ENCODE assay signal across 13 cellular contexts in genomic region chr1:9891207-9891606, GRCh38. TPM values are rescaled to one million over a fixed set of nuclear protein-coding genes. Genes with fewer than 3 reads are reported as not detected.
DNase-seq lines count a peak whose midpoint lies in the region; TF ChIP-seq lines count a peak whose summit lies in the region.
"Had no signal": no experiment of that assay in that cellular context is flagged by ENCODE, and none has a peak within 500 bp of the region (broad histone marks: within the 10 kb centered on the region; RNA-seq: fewer than 3 reads in every experiment).

No MANE protein-coding gene starts in this region.

- H3K79me1 ChIP-seq in mesendoderm (ENCODE audit: low read length): peaks cover 4% of the 10 kb centered on the region

- H3K56ac ChIP-seq in mesendoderm (ENCODE audit: low read length): no peak overlapping the region

- no peaks in the 10 kb centered on the region for H3K27me3 Mint-ChIP-seq in MCF 10A (ENCODE audit: insufficient read depth, unreplicated experiment)

- H2BK120ac ChIP-seq in mesendoderm (ENCODE audit: low read depth, low read length): no peak overlapping the region

- H3K27me3 ChIP-seq in AG04450 (ENCODE audit: control insufficient read depth, insufficient read depth, low read length) (no peaks in the 10 kb centered on the region), mesendoderm (ENCODE audit: insufficient read depth, low read length, poor library complexity) (no peaks in the 10 kb centered on the region)
- H3K27me3 ChIP-seq: spleen had no signal

- H3K4me3 Mint-ChIP-seq in MCF 10A (ENCODE audit: unreplicated experiment): peak overlapping the region; percentile 59
- H3K4me3 Mint-ChIP-seq: activated T-cell treated with anti-CD3 and anti-CD28 coated beads, Interleukin-2, amount 50 U/mL, for 72 hours; T-helper 2 cell treated with Interferon-gamma antibody and Interleukin-4, amounts not matched to agents 5 μg/mL and 100 μg/mL, for 36 hours had no signal

- H3K9me3 Mint-ChIP-seq in MCF 10A (ENCODE audit: unreplicated experiment): no peaks in the 10 kb centered on the region
- H3K9me3 Mint-ChIP-seq: activated T-cell treated with anti-CD3 and anti-CD28 coated beads, Interleukin-2, amount 50 U/mL, for 72 hours; T-helper 2 cell treated with Interferon-gamma antibody and Interleukin-4, amounts not matched to agents 5 μg/mL and 100 μg/mL, for 36 hours had no signal

- peak overlapping the region; percentile 81 for H3K27ac Mint-ChIP-seq in MCF 10A (ENCODE audit: low read depth, unreplicated experiment)
- H3K27ac Mint-ChIP-seq: activated T-cell treated with anti-CD3 and anti-CD28 coated beads, Interleukin-2, amount 50 U/mL, for 72 hours; T-helper 2 cell treated with Interferon-gamma antibody and Interleukin-4, amounts not matched to agents 5 μg/mL and 100 μg/mL, for 36 hours had no signal

- H3K36me3 Mint-ChIP-seq in MCF 10A (ENCODE audit: insufficient read depth, unreplicated experiment): peaks cover 7% of the 10 kb centered on the region

- peaks cover 2% of the 10 kb centered on the region for H3K4me1 ChIP-seq in mesendoderm (ENCODE audit: control insufficient read depth, low read depth, low read length)

- H3K36me3 ChIP-seq in mesendoderm (ENCODE audit: control insufficient read depth, insufficient read depth, low read length): no peaks in the 10 kb centered on the region

- H2BK15ac ChIP-seq in mesendoderm (replicated peaks; ENCODE audit: low read depth): no peak overlapping the region

- H4K5ac ChIP-seq in mesendoderm (ENCODE audit: low read length): no peak overlapping the region

- no peak overlapping the region for H3K4ac ChIP-seq in mesendoderm (ENCODE audit: low read depth, low read length)

- H3K27ac ChIP-seq in AG04450 (ENCODE audit: low read depth, low read length) (peak overlapping the region; percentile 97), mesendoderm (ENCODE audit: low read depth, low read length) (peak overlapping the region; percentile 52)
- H3K27ac ChIP-seq: spleen had no signal

- peaks cover 48% of the 10 kb centered on the region for H3K4me1 Mint-ChIP-seq in MCF 10A (ENCODE audit: insufficient read depth, unreplicated experiment)

- no peak overlapping the region for H3K18ac ChIP-seq in mesendoderm (ENCODE audit: low read length)

- no peak overlapping the region for H3K4me2 ChIP-seq in mesendoderm (ENCODE audit: low read length)

- CTCF ChIA-PET in AG04450 (lab: Charles Lee): interaction anchor here (0.9 to 3.3 kb wide), 3 partner anchors 16 to 318 kb away, joined by 4 to 21 read pairs (median 4); no protein-coding TSS in a partner anchor
- CTCF ChIA-PET in MCF 10A (lab: Yijun Ruan, JAX): interaction anchor here (0.6 to 2.0 kb wide), 9 partner anchors 11 to 105 kb away, joined by 3 to 15 read pairs (median 3); no protein-coding TSS in a partner anchor

- no peak overlapping the region for H3K23ac ChIP-seq in mesendoderm (ENCODE audit: low read length)

- H3K9ac ChIP-seq in mesendoderm (ENCODE audit: low read length): no peak overlapping the region

- DNase-seq in AG04450 (ENCODE audit: low read depth, low spot score): no peak
- DNase-seq in NCI-H1092 treated with DMSO at 0.1 percent for 48 hours (lab: John Stamatoyannopoulos, UW): peak; percentile 64
- DNase-seq in MCF 10A (ENCODE audit: unreplicated experiment): peak; percentile 80
- DNase-seq in mesendoderm: no peak
- no peak for DNase-seq in DMS53 treated with DMSO at 0.1 percent for 48 hours (lab: John Stamatoyannopoulos, UW; ENCODE audit: unreplicated experiment)
- no peak for DNase-seq in T-helper 1 cell
- no peak for DNase-seq in SIG-M5 treated with dmso at 0.1 percent for 504 hours (lab: John Stamatoyannopoulos, UW; ENCODE audit: unreplicated experiment)
- no peak for DNase-seq in cerebellum (ENCODE audit: low spot score)
- DNase-seq: activated T-cell treated with anti-CD3 and anti-CD28 coated beads, Interleukin-2, amount 50 U/mL, for 72 hours; effector CD4-positive, alpha-beta T cell; spleen; stimulated activated naive CD4-positive, alpha-beta T cell had no signal

- no peaks in the 10 kb centered on the region for H3K79me2 ChIP-seq in mesendoderm (ENCODE audit: control insufficient read depth, insufficient read depth, low read length)

- POLR2A ChIA-PET in AG04450 (lab: Yijun Ruan, JAX): interaction anchor here (0.7 to 1.8 kb wide), 4 partner anchors 14 to 238 kb away, joined by 3 to 7 read pairs (median 4); no protein-coding TSS in a partner anchor
- POLR2A ChIA-PET in MCF 10A (lab: Yijun Ruan, JAX): interaction anchor here (0.7 to 7.1 kb wide), 17 partner anchors 9 to 787 kb away, joined by 3 to 77 read pairs (median 4); partner anchors contain the start of genes CTNNBIP1, LZIC, NMNAT1 and PEX14

- intact Hi-C loops in MCF 10A (cut with micrococcal nuclease): loop anchor here (5.0 kb wide), 1 partner anchor 51 kb away; the partner anchor contains the start of genes LZIC and NMNAT1

- TF ChIP-seq CTCF in AG04450 (IDR thresholded peaks at IDR 0.05; ENCODE audit: low read depth, low read length): no peak
- TF ChIP-seq CTCF in MCF 10A (IDR thresholded peaks at IDR 0.05; ENCODE audit: unreplicated experiment): no peak

- H4K8ac ChIP-seq in mesendoderm (ENCODE audit: low read depth, low read length): no peak overlapping the region

- no peaks in the 10 kb centered on the region for H3K9me3 ChIP-seq in AG04450 (ENCODE audit: control insufficient read depth, insufficient read depth, low read length)
- H3K9me3 ChIP-seq: spleen had no signal

- H3K4me3 ChIP-seq in AG04450 (ENCODE audit: low read depth, low read length): no peak overlapping the region
- no peak overlapping the region for H3K4me3 ChIP-seq in mesendoderm (ENCODE audit: low read length)
- H3K4me3 ChIP-seq: spleen had no signal

- H2AK5ac ChIP-seq in mesendoderm (ENCODE audit: low read length): no peak overlapping the region

- BruUV-seq in MCF 10A (replicated peaks; lab: Mats Ljungman, UMichigan): no TSS peak

- H2BK5ac ChIP-seq in mesendoderm (ENCODE audit: low read length): no peak overlapping the region

- no CpG with 5 or more reads among the region's 5 CpGs for WGBS in mesendoderm (ENCODE audit: extremely low coverage, insufficient coverage, low lambda C conversion rate)

RNA-seq across cellular contexts. Expression of gene CTNNBIP1, which starts 18.9 kb away (rescaled TPM):
- 28.3 and 33.6 TPM in 2 replicates for polyA plus RNA-seq in AG04450 (2011; rRNA removed)
- 31.2 and 32.1 TPM in 2 replicates for polyA minus RNA-seq in AG04450 (2011; rRNA and poly(A)+ RNA removed)
- 31.3 and 31.4 TPM in 2 replicates for total RNA-seq in MCF 10A (2022)
- 23.5 TPM for polyA plus RNA-seq in mesendoderm (2013, experiment 1 of 2)
- 22.6 TPM for polyA plus RNA-seq in mesendoderm (2013, experiment 2 of 2)
- 22.4 TPM for total RNA-seq in cerebellum

RNA-seq across cellular contexts. Expression of gene LZIC, which starts 52.0 kb away (rescaled TPM):
- polyA plus RNA-seq in AG04450 (2011; rRNA removed): 21.6 and 29.7 TPM in 2 replicates
- 10.2 and 18.0 TPM in 2 replicates for polyA minus RNA-seq in AG04450 (2011; rRNA and poly(A)+ RNA removed)
- total RNA-seq in MCF 10A (2022) (37.2 and 42.6 TPM in 2 replicates), cerebellum (44.9 TPM)
- polyA plus RNA-seq in mesendoderm (2013, experiment 1 of 2): 16.6 TPM
- 16.6 TPM for polyA plus RNA-seq in mesendoderm (2013, experiment 2 of 2)

RNA-seq across cellular contexts. Expression of gene NMNAT1, which starts 52.1 kb away (rescaled TPM):
- polyA plus RNA-seq in AG04450 (2011; rRNA removed): 15.8 and 16.4 TPM in 2 replicates
- 13.7 and 18.1 TPM in 2 replicates for polyA minus RNA-seq in AG04450 (2011; rRNA and poly(A)+ RNA removed)
- total RNA-seq in MCF 10A (2022): 10.4 and 14.0 TPM in 2 replicates
- 2.0 TPM for polyA plus RNA-seq in mesendoderm (2013, experiment 1 of 2)
- polyA plus RNA-seq in mesendoderm (2013, experiment 2 of 2): 1.5 TPM
- total RNA-seq in cerebellum: 6.5 TPM

Comparison
In these comparisons a context has a peak if more than half of its experiments do, and no peak if none do; other contexts are left out.
1. DNase-seq: peak in NCI-H1092 treated with DMSO at 0.1 percent for 48 hours (single experiment) and MCF 10A (single experiment); none in AG04450 (single experiment), mesendoderm (single experiment), DMS53 treated with DMSO at 0.1 percent for 48 hours (single experiment), T-helper 1 cell (0 of 5), SIG-M5 treated with dmso at 0.1 percent for 504 hours (single experiment) and cerebellum (single experiment).